ENCODE assay signal across 23 cellular contexts in genomic region chr7:18844735-18845134, GRCh38.
"Had no signal": no experiment of that assay in that cellular context is flagged by ENCODE, and none has a peak within 500 bp of the region (broad histone marks: within the 10 kb centered on the region; RNA-seq: fewer than 3 reads in every experiment).

No MANE protein-coding gene starts in this region.

- DNase-seq: activated B cell treated with CpG ODN at 0.5 μM for 24 hours; activated CD4-positive, alpha-beta T cell treated with anti-CD3 and anti-CD28 coated beads for 4 hours; activated CD4-positive, alpha-beta T cell treated with anti-CD3 and anti-CD28 coated beads, Interleukin-2, amount 50 U/mL, for 4 hours; activated CD8-positive, alpha-beta memory T cell treated with anti-CD3 and anti-CD28 coated beads, Interleukin-2, amount 10 ng/mL, durations not matched to agents 7 days and 5 days; activated gamma-delta T cell treated with Interleukin-2 at 50 U/mL for 16 hours; activated naive CD4-positive, alpha-beta T cell treated with anti-CD3 and anti-CD28 coated beads, Interleukin-2, amount 10 ng/mL, durations not matched to agents 7 days and 5 days; activated naive CD8-positive, alpha-beta T cell treated with anti-CD3 and anti-CD28 coated beads for 36 hours; activated T-cell treated with anti-CD3 and anti-CD28 coated beads, Interleukin-2, amount 50 U/mL, for 4 hours; anterior cingulate cortex; cerebellar nuclear complex; Karpas-422; MM.1S; NCI-H1105; NCI-H1436; NCI-H1694 treated with DMSO at 0.1 percent for 48 hours; NCI-H2081; NCI-H446; NCI-H524; PC-9; SHP77 treated with DMSO at 0.1 percent for 48 hours; T-helper 17 cell; T-helper 9 cell had no signal

- H3K9me3 Mint-ChIP-seq: activated B cell treated with CpG ODN at 0.5 μM for 24 hours; activated naive CD4-positive, alpha-beta T cell treated with anti-CD3 and anti-CD28 coated beads, Interleukin-2, amount 10 ng/mL, durations not matched to agents 7 days and 5 days; activated naive CD8-positive, alpha-beta T cell treated with anti-CD3 and anti-CD28 coated beads for 36 hours had no signal

- H3K36me3 Mint-ChIP-seq: activated CD8-positive, alpha-beta memory T cell treated with anti-CD3 and anti-CD28 coated beads, Interleukin-2, amount 10 ng/mL, durations not matched to agents 7 days and 5 days; activated naive CD4-positive, alpha-beta T cell treated with anti-CD3 and anti-CD28 coated beads, Interleukin-2, amount 10 ng/mL, durations not matched to agents 7 days and 5 days; activated naive CD8-positive, alpha-beta T cell treated with anti-CD3 and anti-CD28 coated beads for 36 hours had no signal

- H3K4me1 Mint-ChIP-seq: activated CD8-positive, alpha-beta memory T cell treated with anti-CD3 and anti-CD28 coated beads, Interleukin-2, amount 10 ng/mL, durations not matched to agents 7 days and 5 days; activated naive CD4-positive, alpha-beta T cell treated with anti-CD3 and anti-CD28 coated beads, Interleukin-2, amount 10 ng/mL, durations not matched to agents 7 days and 5 days; activated naive CD8-positive, alpha-beta T cell treated with anti-CD3 and anti-CD28 coated beads for 36 hours; T-helper 17 cell had no signal

- H3K27ac Mint-ChIP-seq: activated B cell treated with CpG ODN at 0.5 μM for 24 hours; activated CD8-positive, alpha-beta memory T cell treated with anti-CD3 and anti-CD28 coated beads, Interleukin-2, amount 10 ng/mL, durations not matched to agents 7 days and 5 days; activated naive CD4-positive, alpha-beta T cell treated with anti-CD3 and anti-CD28 coated beads, Interleukin-2, amount 10 ng/mL, durations not matched to agents 7 days and 5 days; activated naive CD8-positive, alpha-beta T cell treated with anti-CD3 and anti-CD28 coated beads for 36 hours; activated T-helper 2 cell treated with anti-CD3 and anti-CD28 coated beads, Interferon-gamma antibody, Interleukin-2, Interleukin-4, amounts not matched to agents 10 μg/mL and 5 μg/mL and 100 μg/mL, durations not matched to agents 14 hours and 24 hours and 36 hours; T-helper 17 cell had no signal

- ATAC-seq: activated CD8-positive, alpha-beta memory T cell treated with anti-CD3 and anti-CD28 coated beads, Interleukin-2, amount 10 ng/mL, durations not matched to agents 7 days and 5 days; activated T-cell treated with anti-CD3 and anti-CD28 coated beads, Interleukin-2, amount 50 U/mL, for 4 hours; T-helper 17 cell had no signal

- H3K4me3 Mint-ChIP-seq: activated B cell treated with CpG ODN at 0.5 μM for 24 hours; activated CD8-positive, alpha-beta memory T cell treated with anti-CD3 and anti-CD28 coated beads, Interleukin-2, amount 10 ng/mL, durations not matched to agents 7 days and 5 days; activated naive CD4-positive, alpha-beta T cell treated with anti-CD3 and anti-CD28 coated beads, Interleukin-2, amount 10 ng/mL, durations not matched to agents 7 days and 5 days; activated naive CD8-positive, alpha-beta T cell treated with anti-CD3 and anti-CD28 coated beads for 36 hours; activated T-cell treated with anti-CD3 and anti-CD28 coated beads, Interleukin-2, amount 50 U/mL, for 4 hours; T-helper 17 cell had no signal
